Comparison of ENCODE assay signal across 13 cellular contexts in the genomic region with DNA sequence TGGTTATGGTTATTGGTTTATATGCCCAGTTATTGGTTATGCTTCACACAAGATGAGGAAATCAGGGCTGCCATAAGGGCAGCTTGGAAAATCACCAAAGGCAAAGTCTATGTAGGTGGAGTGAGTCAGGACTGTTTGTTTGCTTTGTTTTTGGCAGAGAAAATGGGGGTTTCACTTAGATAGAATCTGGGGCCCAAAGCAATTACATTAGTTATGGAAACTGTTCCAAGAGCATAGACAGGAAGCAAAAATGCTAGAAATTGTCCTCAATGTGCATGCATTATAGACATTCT. TPM values are rescaled to one million over a fixed set of nuclear protein-coding genes. Genes with fewer than 3 reads are reported as not detected.
DNase-seq lines count a peak whose midpoint lies in the region; ATAC-seq and TF ChIP-seq lines count a peak whose summit lies in the region.
"Had no signal": no experiment of that assay in that cellular context is flagged by ENCODE, and none has a peak within 500 bp of the region (broad histone marks: within the 10 kb centered on the region; RNA-seq: fewer than 3 reads in every experiment).

No MANE protein-coding gene starts in this region.

- H3K27me3 Mint-ChIP-seq in CD8-positive, alpha-beta T cell (ENCODE audit: low read depth) = no peaks in the 10 kb centered on the region
- H3K27me3 Mint-ChIP-seq in HFFc6 (ENCODE audit: insufficient read depth) = peaks cover 6% of the 10 kb centered on the region; the same call in 1 of the 2 replicates
- no peaks in the 10 kb centered on the region for H3K27me3 Mint-ChIP-seq in naive thymus-derived CD4-positive, alpha-beta T cell

- H3K36me3 Mint-ChIP-seq in CD8-positive, alpha-beta T cell = peaks cover 51% of the 10 kb centered on the region
- H3K36me3 Mint-ChIP-seq in HFFc6 (ENCODE audit: low read depth) = peaks cover 25% of the 10 kb centered on the region
- H3K36me3 Mint-ChIP-seq in naive thymus-derived CD4-positive, alpha-beta T cell = peaks cover 3 to 55% (median 27%) of the 10 kb centered on the region in 5 donors

- no peaks in the 10 kb centered on the region for H3K27me3 ChIP-seq in CD8-positive, alpha-beta T cell (ENCODE audit: insufficient read depth, low read length)
- no peaks in the 10 kb centered on the region for H3K27me3 ChIP-seq in adipocyte (replicated peaks; ENCODE audit: control insufficient read depth, insufficient read depth, low read length)
- no peaks in the 10 kb centered on the region for H3K27me3 ChIP-seq in naive thymus-derived CD4-positive, alpha-beta T cell (ENCODE audit: control insufficient read depth in 2 of 2, insufficient read depth in 2 of 2, low read length in 2 of 2)
- H3K27me3 ChIP-seq: gastroesophageal sphincter, ovary had no signal

- no peak overlapping the region for H3K27ac ChIP-seq in CD8-positive, alpha-beta T cell (ENCODE audit: low read depth, low read length)
- peak overlapping the region; percentile 75 for H3K27ac ChIP-seq in naive thymus-derived CD4-positive, alpha-beta T cell (ENCODE audit: low read depth, low read length)
- H3K27ac ChIP-seq: coronary artery, ovary had no signal

- H3K4me3 ChIP-seq in CD8-positive, alpha-beta T cell (ENCODE audit: low read depth, low read length) = no peak overlapping the region
- H3K4me3 ChIP-seq in adipocyte (ENCODE audit: low read length) = peak overlapping the region; percentile 87
- peak overlapping the region; percentile 96 for H3K4me3 ChIP-seq in naive thymus-derived CD4-positive, alpha-beta T cell (ENCODE audit: low read length)
- H3K4me3 ChIP-seq: HAP-1, ovary had no signal

- DNase-seq in CD8-positive, alpha-beta T cell = no peak
- DNase-seq in HFFc6 (peak; percentile 40), adipocyte (ENCODE audit: low read depth) (peak; percentile 54), OCI-M2 (lab: John Stamatoyannopoulos, UW; ENCODE audit: unreplicated experiment) (no peak), SIG-M5 (lab: John Stamatoyannopoulos, UW) (no peak)
- no peak for DNase-seq in naive thymus-derived CD4-positive, alpha-beta T cell
- DNase-seq: NCI-H2081 treated with DMSO at 0.1 percent for 48 hours, ovary had no signal

- H3K36me3 ChIP-seq in CD8-positive, alpha-beta T cell (ENCODE audit: insufficient read depth, low read length) = peaks cover 22% of the 10 kb centered on the region
- H3K36me3 ChIP-seq in adipocyte (ENCODE audit: control insufficient read depth, insufficient read depth, low read length, severe bottlenecking) = peaks cover 32% of the 10 kb centered on the region
- peaks cover 16 to 20% (median 16%) of the 10 kb centered on the region in 3 experiments for H3K36me3 ChIP-seq in naive thymus-derived CD4-positive, alpha-beta T cell (ENCODE audit: control insufficient read depth in 2 of 3, insufficient read depth in 3 of 3, low read length in 3 of 3)
- H3K36me3 ChIP-seq: ovary had no signal

- H3K4me3 Mint-ChIP-seq in CD8-positive, alpha-beta T cell = peak overlapping the region; percentile 92
- H3K4me3 Mint-ChIP-seq in HFFc6 = peak overlapping the region; percentile 92
- peak overlapping the region; percentile 85 to 96 (median 92) for H3K4me3 Mint-ChIP-seq in naive thymus-derived CD4-positive, alpha-beta T cell

- no peak for ATAC-seq in CD8-positive, alpha-beta T cell
- no peak for ATAC-seq in naive thymus-derived CD4-positive, alpha-beta T cell
- ATAC-seq in HG03354 (IDR thresholded peaks at IDR 0.05; ENCODE audit: poor library complexity, severe bottlenecking, unreplicated experiment) = no peak
- ATAC-seq: gastroesophageal sphincter, Panc1 had no signal

- H3K27ac Mint-ChIP-seq in CD8-positive, alpha-beta T cell = peak overlapping the region; percentile 90
- peak overlapping the region; percentile 66 for H3K27ac Mint-ChIP-seq in HFFc6
- peak overlapping the region; percentile 46 to 99 (median 95) for H3K27ac Mint-ChIP-seq in naive thymus-derived CD4-positive, alpha-beta T cell

- H3K9ac ChIP-seq in adipocyte (ENCODE audit: low read length) = no peak overlapping the region

- peaks cover 67% of the 10 kb centered on the region for H3K4me1 Mint-ChIP-seq in CD8-positive, alpha-beta T cell (ENCODE audit: low read depth)
- H3K4me1 Mint-ChIP-seq in HFFc6 (ENCODE audit: low read depth) = peaks cover 49% of the 10 kb centered on the region
- peaks cover 43 to 82% (median 73%) of the 10 kb centered on the region in 7 donors for H3K4me1 Mint-ChIP-seq in naive thymus-derived CD4-positive, alpha-beta T cell

- TF ChIP-seq CTCF in CD8-positive, alpha-beta T cell (IDR thresholded peaks at IDR 0.05) = no peak
- TF ChIP-seq CTCF in HFFc6 (IDR thresholded peaks at IDR 0.05) = no peak

- H3K9me3 Mint-ChIP-seq in CD8-positive, alpha-beta T cell = no peaks in the 10 kb centered on the region
- H3K9me3 Mint-ChIP-seq in HFFc6 = no peaks in the 10 kb centered on the region
- H3K9me3 Mint-ChIP-seq in naive thymus-derived CD4-positive, alpha-beta T cell = no peaks in the 10 kb centered on the region

- POLR2A ChIA-PET in CD8-positive, alpha-beta T cell (lab: Charles Lee) = interaction anchor here (1.6 to 5.4 kb wide), 4 partner anchors 16 to 69 kb away, joined by 6 to 81 read pairs (median 47); a partner anchor contains a TSS
- POLR2A ChIA-PET in naive thymus-derived CD4-positive, alpha-beta T cell (lab: Charles Lee) = interaction anchor here (1.8 to 6.7 kb wide), 7 partner anchors 8 to 69 kb away, joined by 6 to 154 read pairs (median 87); a partner anchor contains a TSS

- intact Hi-C loops in CD8-positive, alpha-beta T cell (cut with DNase I, micrococcal nuclease) = no loop called here
- intact Hi-C loops in naive thymus-derived CD4-positive, alpha-beta T cell (cut with micrococcal nuclease) = no loop called here

- H3K4me1 ChIP-seq in CD8-positive, alpha-beta T cell (ENCODE audit: insufficient read depth, low read length) = peaks cover 63% of the 10 kb centered on the region
- peaks cover 33% of the 10 kb centered on the region for H3K4me1 ChIP-seq in adipocyte (ENCODE audit: control insufficient read depth, insufficient read depth, low read length)
- peaks cover 59 to 60% of the 10 kb centered on the region in 2 donors for H3K4me1 ChIP-seq in naive thymus-derived CD4-positive, alpha-beta T cell (ENCODE audit: control insufficient read depth in 2 of 2, insufficient read depth in 2 of 2, low read length in 2 of 2)

- CTCF ChIA-PET in CD8-positive, alpha-beta T cell (lab: Charles Lee) = interaction anchor here (0.9 to 1.3 kb wide), 5 partner anchors 27 to 133 kb away, joined by 3 to 4 read pairs (median 3); no protein-coding TSS in a partner anchor
- CTCF ChIA-PET in naive thymus-derived CD4-positive, alpha-beta T cell (lab: Charles Lee) = interaction anchor here (0.8 to 5.2 kb wide), 3 partner anchors 9 to 45 kb away, joined by 3 to 34 read pairs (median 9); a partner anchor contains a TSS

- H3K9me3 ChIP-seq in CD8-positive, alpha-beta T cell (ENCODE audit: low read length) = no peaks in the 10 kb centered on the region
- no peaks in the 10 kb centered on the region for H3K9me3 ChIP-seq in adipocyte (ENCODE audit: control insufficient read depth, low read length)
- no peaks in the 10 kb centered on the region for H3K9me3 ChIP-seq in naive thymus-derived CD4-positive, alpha-beta T cell (ENCODE audit: control insufficient read depth in 2 of 3, low read length in 3 of 3)
- H3K9me3 ChIP-seq: gastroesophageal sphincter, HAP-1, ovary had no signal

RNA-seq across cellular contexts. Expression of a gene that starts 2.2 kb away (rescaled TPM):
- 10 to 100 TPM; 43.9 to 50.9 TPM for total RNA-seq in CD8-positive, alpha-beta T cell
- 10 to 100 TPM in 5 of 6 experiments, 1 to 10 TPM in 1; 8.6 to 13.0 (median 10.8) TPM for total RNA-seq in HFFc6 (2021; fragmentation: NEBNext Ultra II Directional; extraction: Animal tissue kit (Norgen Biotek cat#: 25700))
- total RNA-seq in naive thymus-derived CD4-positive, alpha-beta T cell = 100 to 1,000 TPM in 2 of 5 experiments, 10 to 100 TPM in 3; 38.7 to 123 (median 47.9) TPM
- 10 to 100 TPM; 10.9 to 14.0 TPM for polyA plus RNA-seq in naive thymus-derived CD4-positive, alpha-beta T cell

RNA-seq across cellular contexts. Expression of a gene that starts 16.4 kb away (rescaled TPM):
- total RNA-seq in CD8-positive, alpha-beta T cell = 10 to 100 TPM; 11.8 to 12.2 TPM
- total RNA-seq in HFFc6 (2021; fragmentation: NEBNext Ultra II Directional; extraction: Animal tissue kit (Norgen Biotek cat#: 25700)) = 1 to 10 TPM; 4.3 to 8.2 (median 6.5) TPM
- total RNA-seq in naive thymus-derived CD4-positive, alpha-beta T cell = 10 to 100 TPM; 23.0 to 65.4 (median 52.9) TPM
- 100 to 1,000 TPM in 1 of 2 donors, 10 to 100 TPM in 1; 48.7 to 104 TPM for polyA plus RNA-seq in naive thymus-derived CD4-positive, alpha-beta T cell

RNA-seq across cellular contexts. Expression of a gene that starts 23.5 kb away (rescaled TPM):
- total RNA-seq in CD8-positive, alpha-beta T cell = 10 to 100 TPM; 38.4 to 39.2 TPM
- under 1 TPM in 2 of 6 experiments, not detected in 4; 0.19 to 0.28 TPM for total RNA-seq in HFFc6 (2021; fragmentation: NEBNext Ultra II Directional; extraction: Animal tissue kit (Norgen Biotek cat#: 25700))
- 100 to 1,000 TPM in 4 of 5 experiments, 10 to 100 TPM in 1; 74.1 to 217 (median 130) TPM for total RNA-seq in naive thymus-derived CD4-positive, alpha-beta T cell
- polyA plus RNA-seq in naive thymus-derived CD4-positive, alpha-beta T cell = 100 to 1,000 TPM; 560 to 590 TPM

RNA-seq across cellular contexts. Expression of a gene that starts 24.8 kb away (rescaled TPM):
- total RNA-seq in CD8-positive, alpha-beta T cell = 10 to 100 TPM; 17.4 to 18.4 TPM
- total RNA-seq in HFFc6 (2021; fragmentation: NEBNext Ultra II Directional; extraction: Animal tissue kit (Norgen Biotek cat#: 25700)) = 100 to 1,000 TPM; 227 to 290 (median 257) TPM
- 100 to 1,000 TPM in 1 of 5 experiments, 10 to 100 TPM in 4; 22.5 to 208 (median 80.9) TPM for total RNA-seq in naive thymus-derived CD4-positive, alpha-beta T cell
- polyA plus RNA-seq in naive thymus-derived CD4-positive, alpha-beta T cell = 100 to 1,000 TPM; 204 to 220 TPM

RNA-seq across cellular contexts. Expression of a gene that starts 25.7 kb away (rescaled TPM):
- total RNA-seq in CD8-positive, alpha-beta T cell = 10 to 100 TPM; 11.7 to 13.4 TPM
- 10 to 100 TPM; 42.2 to 75.9 (median 65.4) TPM for total RNA-seq in HFFc6 (2021; fragmentation: NEBNext Ultra II Directional; extraction: Animal tissue kit (Norgen Biotek cat#: 25700))
- 100 to 1,000 TPM in 1 of 5 experiments, 10 to 100 TPM in 4; 30.3 to 121 (median 38.4) TPM for total RNA-seq in naive thymus-derived CD4-positive, alpha-beta T cell
- 10 to 100 TPM; 24.4 to 46.7 TPM for polyA plus RNA-seq in naive thymus-derived CD4-positive, alpha-beta T cell

Comparison
In these comparisons a context has a peak if more than half of its experiments do, and no peak if none do; other contexts are left out.
1. DNase-seq: peak in HFFc6 (single experiment) and adipocyte (single experiment); none in CD8-positive, alpha-beta T cell (0 of 7), naive thymus-derived CD4-positive, alpha-beta T cell (0 of 9), OCI-M2 (single experiment) and SIG-M5 (single experiment).
2. RNA of a gene that starts 23.5 kb away (total RNA-seq): 74.1 to 217 TPM in naive thymus-derived CD4-positive, alpha-beta T cell and 38.4 to 39.2 TPM in CD8-positive, alpha-beta T cell; 0.19 to 0.28 TPM in HFFc6; every median in the first group is over 10 times any median in the second.
3. Peak in every context shown above with its lines, with median percentiles within 50 percentile points of each other: H3K27ac Mint-ChIP-seq and H3K4me3 Mint-ChIP-seq.